17 cellular contexts compared by ENCODE assay signal in the genomic region with DNA sequence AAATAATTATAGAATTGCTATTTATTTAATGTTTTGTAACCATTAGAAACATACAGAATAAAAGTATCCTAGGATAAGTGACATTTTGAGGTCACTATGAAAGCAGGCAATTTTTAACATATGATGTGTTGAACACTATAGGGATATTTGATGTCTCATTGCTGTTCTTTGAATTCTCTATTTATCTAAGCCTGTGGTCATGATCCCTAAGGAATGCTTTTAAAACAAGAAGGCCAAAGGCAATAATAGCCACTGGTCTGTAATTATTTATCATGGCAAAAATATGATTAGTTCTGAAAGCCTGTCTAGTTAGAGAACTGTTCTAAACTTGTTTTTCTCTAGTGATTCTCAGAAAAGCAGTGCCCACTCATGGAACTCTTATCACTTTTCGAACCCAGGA.
DNase-seq lines count a peak whose midpoint lies in the region; ATAC-seq and TF ChIP-seq lines count a peak whose summit lies in the region.
"Had no signal": no experiment of that assay in that cellular context is flagged by ENCODE, and none has a peak within 500 bp of the region (broad histone marks: within the 10 kb centered on the region; RNA-seq: fewer than 3 reads in every experiment).

No MANE protein-coding gene starts in this region.

- TF ChIP-seq EP300 in SK-N-SH (IDR thresholded peaks at IDR 0.05; ENCODE audit: borderline replicate concordance in 1 of 2, low read depth in 1 of 2, low read length in 1 of 2): no peak

- H3K9me3 ChIP-seq in SK-N-SH (no peaks in the 10 kb centered on the region), osteoblast (ENCODE audit: low read depth, low read length) (no peaks in the 10 kb centered on the region)

- H3K9ac ChIP-seq in SK-N-SH: no peak overlapping the region

- no peak for DNase-seq in SK-N-SH
- DNase-seq in choroid plexus epithelial cell (ENCODE audit: low read depth): peak; percentile 11
- peak; percentile 76 for DNase-seq in osteoblast (ENCODE audit: insufficient read length, low spot score, missing footprints)
- DNase-seq in DMS 273 (lab: John Stamatoyannopoulos, UW; ENCODE audit: unreplicated experiment): no peak
- DNase-seq in NCI-H226: no peak
- DNase-seq in lower leg skin (ENCODE audit: low spot score in 2 of 2): no peak
- DNase-seq: GDM1, H9, Kasumi-1, MM.1S, NCI-H1092, NCI-H146, NCI-H2081 treated with DMSO at 0.1 percent for 48 hours had no signal

- TF ChIP-seq POLR2A in lower leg skin (IDR thresholded peaks at IDR 0.05): no peak

- POLR2A ChIA-PET in SK-N-SH (lab: Yijun Ruan, JAX): no interaction called here

- H2AFZ ChIP-seq in SK-N-SH (ENCODE audit: low read depth): no peak overlapping the region
- no peak overlapping the region for H2AFZ ChIP-seq in osteoblast (ENCODE audit: low read length)

- peak overlapping the region in 1 of 2 experiments; percentile 63; a peak in 1 of 4 replicates for H3K27ac ChIP-seq in SK-N-SH (ENCODE audit: low read depth in 2 of 2, low read length in 1 of 2)
- no peak overlapping the region for H3K27ac ChIP-seq in osteoblast (ENCODE audit: low read depth, low read length)
- H3K27ac ChIP-seq: 22Rv1 had no signal

- H3K4me2 ChIP-seq in SK-N-SH (no peak overlapping the region), osteoblast (ENCODE audit: insufficient read depth, low read length) (no peak overlapping the region)

- ATAC-seq in SK-N-SH treated with all-trans-retinoic acid at 6 μM for 48 hours (no peak), HG03108 (IDR thresholded peaks at IDR 0.05; ENCODE audit: unreplicated experiment) (no peak)
- ATAC-seq: Right ventricle myocardium inferior had no signal

- H3K4me1 ChIP-seq in SK-N-SH (ENCODE audit: control insufficient read depth in 1 of 2, insufficient read depth in 2 of 2, low read depth in 1 of 2, low read length in 1 of 2) (no peaks in the 10 kb centered on the region), osteoblast (ENCODE audit: insufficient read depth, low read length) (peaks cover 9% of the 10 kb centered on the region)

- H4K20me1 ChIP-seq in SK-N-SH (ENCODE audit: insufficient read depth) (no peaks in the 10 kb centered on the region), osteoblast (ENCODE audit: insufficient read depth, low read length) (no peaks in the 10 kb centered on the region)

- TF ChIP-seq CTCF in SK-N-SH (IDR thresholded peaks at IDR 0.05) (no peak), choroid plexus epithelial cell (conservative IDR thresholded peaks at IDR 0.05; ENCODE audit: low read depth, low read length) (no peak), osteoblast (IDR thresholded peaks at IDR 0.05; ENCODE audit: extremely low read depth, low read depth, low read length) (no peak), lower leg skin (IDR thresholded peaks at IDR 0.05) (no peak)

- 39% methylated on average over 1 of the region's 1 CpG for WGBS in SK-N-SH (ENCODE audit: low lambda C conversion rate)
- 78 to 88% methylated on average over 1 of the region's 1 CpG for WGBS in lower leg skin, 2 donors

- no peak for TF ChIP-seq RAD21 in SK-N-SH (IDR thresholded peaks at IDR 0.05; ENCODE audit: low read length)

- CTCF ChIA-PET in SK-N-SH (lab: Yijun Ruan, JAX): no interaction called here

- intact Hi-C loops in lower leg skin (cut with DNase I; ENCODE audit: low total_unique reads): no loop called here

- no peaks in the 10 kb centered on the region for H3F3A ChIP-seq in SK-N-SH (replicated peaks; ENCODE audit: insufficient read depth)

- no peaks in the 10 kb centered on the region for H3K36me3 ChIP-seq in SK-N-SH (replicated peaks in 1 of 2; ENCODE audit: control insufficient read depth in 1 of 2, insufficient read depth in 2 of 2, low read length in 1 of 2)
- no peaks in the 10 kb centered on the region for H3K36me3 ChIP-seq in osteoblast (ENCODE audit: insufficient read depth, low read length)

- H3K27me3 ChIP-seq in SK-N-SH (ENCODE audit: insufficient read depth) (no peaks in the 10 kb centered on the region), osteoblast (ENCODE audit: insufficient read depth, low read length) (no peaks in the 10 kb centered on the region)

- H3K79me2 ChIP-seq in SK-N-SH (ENCODE audit: insufficient read depth): no peaks in the 10 kb centered on the region
- H3K79me2 ChIP-seq in osteoblast (ENCODE audit: insufficient read depth, low read length): no peaks in the 10 kb centered on the region

- H3K9me2 ChIP-seq in SK-N-SH: no peaks in the 10 kb centered on the region

- no peak overlapping the region for H3K4me3 ChIP-seq in SK-N-SH (ENCODE audit: low read depth in 2 of 2, low read length in 1 of 2)
- H3K4me3 ChIP-seq in choroid plexus epithelial cell (ENCODE audit: low read depth, low read length): no peak overlapping the region
- H3K4me3 ChIP-seq in osteoblast (ENCODE audit: insufficient read depth, low read length): no peak overlapping the region
- H3K4me3 ChIP-seq in lower leg skin (ENCODE audit: low read depth, poor library complexity, severe bottlenecking): no peak overlapping the region

TF ChIP-seq in SK-N-SH, 30 proteins besides CTCF, POLR2A, EP300 and RAD21:
- TF ChIP-seq SIN3A (IDR thresholded peaks at IDR 0.05; ENCODE audit: borderline replicate concordance, low read depth, low read length): no peak
- TF ChIP-seq, protein P1, sequence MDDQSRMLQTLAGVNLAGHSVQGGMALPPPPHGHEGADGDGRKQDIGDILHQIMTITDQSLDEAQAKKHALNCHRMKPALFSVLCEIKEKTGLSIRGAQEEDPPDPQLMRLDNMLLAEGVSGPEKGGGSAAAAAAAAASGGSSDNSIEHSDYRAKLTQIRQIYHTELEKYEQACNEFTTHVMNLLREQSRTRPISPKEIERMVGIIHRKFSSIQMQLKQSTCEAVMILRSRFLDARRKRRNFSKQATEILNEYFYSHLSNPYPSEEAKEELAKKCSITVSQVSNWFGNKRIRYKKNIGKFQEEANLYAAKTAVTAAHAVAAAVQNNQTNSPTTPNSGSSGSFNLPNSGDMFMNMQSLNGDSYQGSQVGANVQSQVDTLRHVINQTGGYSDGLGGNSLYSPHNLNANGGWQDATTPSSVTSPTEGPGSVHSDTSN (IDR thresholded peaks at IDR 0.05): peak; percentile 19; the same call in 1 of the 2 replicates

TF ChIP-seq in SK-N-SH treated with all-trans-retinoic acid at 6 μM for 48 hours, 23 proteins besides CTCF, POLR2A, EP300 and RAD21:
- TF ChIP-seq TOX (CRISPR knock-in tag; IDR thresholded peaks at IDR 0.05; ENCODE audit: borderline replicate concordance): no peak
- no peak for TF ChIP-seq RARB (CRISPR knock-in tag; IDR thresholded peaks at IDR 0.05)
- TF ChIP-seq, protein P2, sequence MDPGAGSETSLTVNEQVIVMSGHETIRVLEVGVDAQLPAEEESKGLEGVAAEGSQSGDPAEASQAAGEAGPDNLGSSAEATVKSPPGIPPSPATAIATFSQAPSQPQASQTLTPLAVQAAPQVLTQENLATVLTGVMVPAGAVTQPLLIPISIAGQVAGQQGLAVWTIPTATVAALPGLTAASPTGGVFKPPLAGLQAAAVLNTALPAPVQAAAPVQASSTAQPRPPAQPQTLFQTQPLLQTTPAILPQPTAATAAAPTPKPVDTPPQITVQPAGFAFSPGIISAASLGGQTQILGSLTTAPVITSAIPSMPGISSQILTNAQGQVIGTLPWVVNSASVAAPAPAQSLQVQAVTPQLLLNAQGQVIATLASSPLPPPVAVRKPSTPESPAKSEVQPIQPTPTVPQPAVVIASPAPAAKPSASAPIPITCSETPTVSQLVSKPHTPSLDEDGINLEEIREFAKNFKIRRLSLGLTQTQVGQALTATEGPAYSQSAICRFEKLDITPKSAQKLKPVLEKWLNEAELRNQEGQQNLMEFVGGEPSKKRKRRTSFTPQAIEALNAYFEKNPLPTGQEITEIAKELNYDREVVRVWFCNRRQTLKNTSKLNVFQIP (CRISPR knock-in tag; IDR thresholded peaks at IDR 0.05; ENCODE audit: borderline replicate concordance, low read depth): no peak
- TF ChIP-seq CSDC2 (CRISPR knock-in tag; IDR thresholded peaks at IDR 0.05): no peak
- no peak for TF ChIP-seq ZC3H10 (CRISPR knock-in tag; IDR thresholded peaks at IDR 0.05)
- TF ChIP-seq ZFP3 (CRISPR knock-in tag; IDR thresholded peaks at IDR 0.05): no peak
- no peak for TF ChIP-seq ZNF565 (CRISPR knock-in tag; conservative IDR thresholded peaks at IDR 0.05; ENCODE audit: low read depth)
- no peak for TF ChIP-seq ZNF8 (CRISPR knock-in tag; IDR thresholded peaks at IDR 0.05)
- no peak for TF ChIP-seq ZFP30 (CRISPR knock-in tag; IDR thresholded peaks at IDR 0.05)
- TF ChIP-seq ISL1 (CRISPR knock-in tag; IDR thresholded peaks at IDR 0.05): no peak
- TF ChIP-seq, protein P3, sequence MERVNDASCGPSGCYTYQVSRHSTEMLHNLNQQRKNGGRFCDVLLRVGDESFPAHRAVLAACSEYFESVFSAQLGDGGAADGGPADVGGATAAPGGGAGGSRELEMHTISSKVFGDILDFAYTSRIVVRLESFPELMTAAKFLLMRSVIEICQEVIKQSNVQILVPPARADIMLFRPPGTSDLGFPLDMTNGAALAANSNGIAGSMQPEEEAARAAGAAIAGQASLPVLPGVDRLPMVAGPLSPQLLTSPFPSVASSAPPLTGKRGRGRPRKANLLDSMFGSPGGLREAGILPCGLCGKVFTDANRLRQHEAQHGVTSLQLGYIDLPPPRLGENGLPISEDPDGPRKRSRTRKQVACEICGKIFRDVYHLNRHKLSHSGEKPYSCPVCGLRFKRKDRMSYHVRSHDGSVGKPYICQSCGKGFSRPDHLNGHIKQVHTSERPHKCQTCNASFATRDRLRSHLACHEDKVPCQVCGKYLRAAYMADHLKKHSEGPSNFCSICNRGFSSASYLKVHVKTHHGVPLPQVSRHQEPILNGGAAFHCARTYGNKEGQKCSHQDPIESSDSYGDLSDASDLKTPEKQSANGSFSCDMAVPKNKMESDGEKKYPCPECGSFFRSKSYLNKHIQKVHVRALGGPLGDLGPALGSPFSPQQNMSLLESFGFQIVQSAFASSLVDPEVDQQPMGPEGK (CRISPR knock-in tag; IDR thresholded peaks at IDR 0.05; ENCODE audit: borderline replicate concordance): no peak

Comparison
In these comparisons a context has a peak if more than half of its experiments do, and no peak if none do; other contexts are left out.
1. DNase-seq: peak in choroid plexus epithelial cell (single experiment) and osteoblast (single experiment); none in SK-N-SH (single experiment), DMS 273 (single experiment), NCI-H226 (single experiment) and lower leg skin (0 of 2).